In the genomic region with DNA sequence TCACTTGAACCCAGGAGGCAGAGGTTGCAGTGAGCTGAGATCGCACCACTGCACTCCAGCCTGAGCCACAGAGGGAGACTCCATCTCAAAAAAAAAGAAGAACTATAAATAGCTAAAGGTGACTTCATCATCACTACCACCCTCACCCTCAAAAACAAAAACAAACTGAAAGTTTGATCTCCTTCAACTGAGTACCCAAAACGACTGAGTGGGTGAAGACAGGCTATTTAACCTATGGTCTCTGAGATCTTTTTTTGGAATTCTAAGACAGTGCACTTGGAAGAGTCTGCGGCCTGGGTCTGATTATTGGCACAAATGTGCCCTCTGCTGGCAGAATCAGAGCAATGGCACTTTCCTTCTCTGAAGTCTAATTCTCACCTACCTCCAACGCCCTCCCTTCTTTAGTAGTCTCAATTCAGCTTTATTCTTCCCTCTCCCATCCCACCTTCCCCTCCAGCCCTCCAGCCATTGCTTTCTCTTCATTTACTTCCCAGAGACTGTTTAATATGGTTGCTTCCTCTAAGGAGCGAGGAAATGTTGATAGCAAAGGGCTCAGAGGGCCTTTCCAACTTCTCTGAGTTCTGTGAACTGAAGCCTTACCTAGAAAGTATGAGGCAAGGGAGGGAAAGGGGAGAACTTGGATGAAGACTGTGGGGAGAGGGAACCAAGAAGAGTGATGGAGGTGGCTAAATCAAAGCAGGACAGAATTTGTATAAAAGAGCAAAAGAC, we compare ENCODE assay signal across 9 cellular contexts. TPM values are rescaled to one million over a fixed set of nuclear protein-coding genes. Genes with fewer than 3 reads are reported as not detected.
DNase-seq lines count a peak whose midpoint lies in the region; ATAC-seq and TF ChIP-seq lines count a peak whose summit lies in the region.
"Had no signal": no experiment of that assay in that cellular context is flagged by ENCODE, and none has a peak within 500 bp of the region (broad histone marks: within the 10 kb centered on the region; RNA-seq: fewer than 3 reads in every experiment).

No MANE protein-coding gene starts in this region.

- WGBS in suprapubic skin: 21% methylated on average over 5 of the region's 5 CpGs

- no peak for TF ChIP-seq EP300 in suprapubic skin (IDR thresholded peaks at IDR 0.05)

- H3K36me3 ChIP-seq in endocrine pancreas (ENCODE audit: control insufficient read depth, insufficient read depth, low read length) (no peaks in the 10 kb centered on the region), suprapubic skin (no peaks in the 10 kb centered on the region)

- CTCF ChIA-PET in activated CD8-positive, alpha-beta T cell treated with anti-CD3 and anti-CD28 coated beads, Interleukin-2, amount 10 ng/mL, durations not matched to agents 7 days and 5 days (lab: Charles Lee): interaction anchor here (0.6 to 12.0 kb wide), 48 partner anchors 9 to 397 kb away, joined by 3 to 152 read pairs (median 5); partner anchors contain the start of genes CFAP70, DNAJC9, PPP3CB and USP54

- H3K4me1 ChIP-seq in endocrine pancreas (ENCODE audit: control insufficient read depth, insufficient read depth, low read length): no peaks in the 10 kb centered on the region
- peaks cover 27% of the 10 kb centered on the region for H3K4me1 ChIP-seq in suprapubic skin

- H3K4me3 ChIP-seq in endocrine pancreas (ENCODE audit: control insufficient read depth, insufficient read depth, low read length) (no peak overlapping the region), suprapubic skin (no peak overlapping the region)

- no peaks in the 10 kb centered on the region for H3K9me3 ChIP-seq in endocrine pancreas (ENCODE audit: control insufficient read depth, low read length)
- no peaks in the 10 kb centered on the region for H3K9me3 ChIP-seq in suprapubic skin

- POLR2A ChIA-PET in activated CD8-positive, alpha-beta T cell treated with anti-CD3 and anti-CD28 coated beads, Interleukin-2, amount 10 ng/mL, durations not matched to agents 7 days and 5 days (lab: Charles Lee): interaction anchor here (0.5 to 2.0 kb wide), 3 partner anchors 114 to 397 kb away, joined by 3 to 6 read pairs (median 4); partner anchors contain the start of gene DNAJC9

- peaks cover 16% of the 10 kb centered on the region for H3K27me3 Mint-ChIP-seq in activated CD8-positive, alpha-beta T cell treated with anti-CD3 and anti-CD28 coated beads, Interleukin-2, amount 10 ng/mL, durations not matched to agents 7 days and 5 days (ENCODE audit: low read depth)

- peak; percentile 56 for ATAC-seq in HG02642 (IDR thresholded peaks at IDR 0.05; ENCODE audit: poor library complexity, unreplicated experiment)
- ATAC-seq in activated CD8-positive, alpha-beta T cell treated with anti-CD3 and anti-CD28 coated beads, Interleukin-2, amount 10 ng/mL, durations not matched to agents 7 days and 5 days: peak; percentile 66
- no peak for ATAC-seq in GM18502 (IDR thresholded peaks at IDR 0.05; ENCODE audit: poor library complexity, unreplicated experiment)

- H3K9me3 Mint-ChIP-seq in activated CD8-positive, alpha-beta T cell treated with anti-CD3 and anti-CD28 coated beads, Interleukin-2, amount 10 ng/mL, durations not matched to agents 7 days and 5 days (ENCODE audit: insufficient read depth): no peaks in the 10 kb centered on the region

- peak overlapping the region; percentile 59 for H3K27ac Mint-ChIP-seq in activated CD8-positive, alpha-beta T cell treated with anti-CD3 and anti-CD28 coated beads, Interleukin-2, amount 10 ng/mL, durations not matched to agents 7 days and 5 days

- no peak overlapping the region for H3K27ac ChIP-seq in suprapubic skin

- H3K4me3 Mint-ChIP-seq in activated CD8-positive, alpha-beta T cell treated with anti-CD3 and anti-CD28 coated beads, Interleukin-2, amount 10 ng/mL, durations not matched to agents 7 days and 5 days: no peak overlapping the region

- H3K4me1 Mint-ChIP-seq in activated CD8-positive, alpha-beta T cell treated with anti-CD3 and anti-CD28 coated beads, Interleukin-2, amount 10 ng/mL, durations not matched to agents 7 days and 5 days (ENCODE audit: low read depth): peaks cover 22% of the 10 kb centered on the region

- H3K9ac ChIP-seq in endocrine pancreas (ENCODE audit: control insufficient read depth, insufficient read depth, low read length): peak overlapping the region; percentile 47

- DNase-seq in D341Med (ENCODE audit: low spot score) (peak; percentile 69), NCI-H748 (lab: John Stamatoyannopoulos, UW; ENCODE audit: unreplicated experiment) (peak; percentile 51), midbrain (lab: John Stamatoyannopoulos, UW) (peak; percentile 77), suprapubic skin (ENCODE audit: low spot score in 2 of 2) (no peak)
- peak; percentile 64 for DNase-seq in activated CD8-positive, alpha-beta T cell treated with anti-CD3 and anti-CD28 coated beads, Interleukin-2, amount 10 ng/mL, durations not matched to agents 7 days and 5 days

- no peak for TF ChIP-seq POLR2A in suprapubic skin (IDR thresholded peaks at IDR 0.05)

- H3K27me3 ChIP-seq in endocrine pancreas (ENCODE audit: control insufficient read depth, insufficient read depth, low read length): no peaks in the 10 kb centered on the region
- no peaks in the 10 kb centered on the region for H3K27me3 ChIP-seq in suprapubic skin

- TF ChIP-seq CTCF in suprapubic skin (IDR thresholded peaks at IDR 0.05): peak; percentile 57 to 97

- no peaks in the 10 kb centered on the region for H3K36me3 Mint-ChIP-seq in activated CD8-positive, alpha-beta T cell treated with anti-CD3 and anti-CD28 coated beads, Interleukin-2, amount 10 ng/mL, durations not matched to agents 7 days and 5 days (ENCODE audit: low read depth)

RNA-seq across cellular contexts. Expression of gene MYOZ1, which starts 2.9 kb away (rescaled TPM):
- total RNA-seq in activated CD8-positive, alpha-beta T cell treated with anti-CD3 and anti-CD28 coated beads, Interleukin-2, amount 10 ng/mL, durations not matched to agents 7 days and 5 days: not detected
- total RNA-seq in suprapubic skin: 1 to 10 TPM in 1 of 4 donors, under 1 TPM in 1, not detected in 2; 0.73 to 1.3 TPM
- total RNA-seq: activated CD8-positive, alpha-beta memory T cell treated with anti-CD3 and anti-CD28 coated beads for 36 hours had no signal

RNA-seq across cellular contexts. Expression of gene SYNPO2L, which starts 11.7 kb away (rescaled TPM):
- under 1 TPM in 1 of 2 experiments, not detected in 1; 0.05 TPM for total RNA-seq in activated CD8-positive, alpha-beta T cell treated with anti-CD3 and anti-CD28 coated beads, Interleukin-2, amount 10 ng/mL, durations not matched to agents 7 days and 5 days
- total RNA-seq in suprapubic skin: not detected
- total RNA-seq: activated CD8-positive, alpha-beta memory T cell treated with anti-CD3 and anti-CD28 coated beads for 36 hours had no signal

RNA-seq across cellular contexts. Expression of gene USP54, which starts 53.0 kb away (rescaled TPM):
- 1 to 10 TPM; 3.7 to 4.3 TPM for total RNA-seq in activated CD8-positive, alpha-beta T cell treated with anti-CD3 and anti-CD28 coated beads, Interleukin-2, amount 10 ng/mL, durations not matched to agents 7 days and 5 days
- 100 to 1,000 TPM in 1 of 4 donors, 10 to 100 TPM in 3; 52.2 to 110 (median 79.5) TPM for total RNA-seq in suprapubic skin

RNA-seq across cellular contexts. Expression of gene AGAP5, which starts 53.7 kb away (rescaled TPM):
- 1 to 10 TPM; 9.3 to 10.0 TPM for total RNA-seq in activated CD8-positive, alpha-beta T cell treated with anti-CD3 and anti-CD28 coated beads, Interleukin-2, amount 10 ng/mL, durations not matched to agents 7 days and 5 days
- total RNA-seq in suprapubic skin: 10 to 100 TPM in 1 of 4 donors, 1 to 10 TPM in 3; 2.1 to 10.1 (median 5.8) TPM

Comparison
In these comparisons a context has a peak if more than half of its experiments do, and no peak if none do; other contexts are left out.
1. DNase-seq: peak in D341Med (single experiment), NCI-H748 (single experiment), activated CD8-positive, alpha-beta T cell treated with anti-CD3 and anti-CD28 coated beads, Interleukin-2, amount 10 ng/mL, durations not matched to agents 7 days and 5 days (single experiment) and midbrain (single experiment); none in suprapubic skin (0 of 2).
2. RNA of gene USP54, which starts 53.0 kb away (total RNA-seq): 52.2 to 110 TPM in suprapubic skin; 3.7 to 4.3 TPM in activated CD8-positive, alpha-beta T cell treated with anti-CD3 and anti-CD28 coated beads, Interleukin-2, amount 10 ng/mL, durations not matched to agents 7 days and 5 days; every median in the first group is over 4 times any median in the second.